Comparison of ENCODE assay signal across 35 cellular contexts in genomic region chr15:67991706-67992105, GRCh38.
"Had no signal": no experiment of that assay in that cellular context is flagged by ENCODE, and none has a peak within 500 bp of the region (broad histone marks: within the 10 kb centered on the region; RNA-seq: fewer than 3 reads in every experiment).

No MANE protein-coding gene starts in this region.

- H3K36me3 Mint-ChIP-seq: activated CD4-positive, alpha-beta memory T cell treated with anti-CD3 and anti-CD28 coated beads for 36 hours; activated naive CD4-positive, alpha-beta T cell treated with anti-CD3 and anti-CD28 coated beads, Interleukin-2, amount 10 ng/mL, durations not matched to agents 7 days and 5 days; activated naive CD4-positive, alpha-beta T cell treated with anti-CD3 and anti-CD28 coated beads, Interleukin-2, amount 50 U/mL, for 24 hours; activated naive CD8-positive, alpha-beta T cell; activated naive CD8-positive, alpha-beta T cell treated with anti-CD3 and anti-CD28 coated beads, Interleukin-2, amount 10 ng/mL, durations not matched to agents 7 days and 5 days; brain had no signal

- H3K9me3 ChIP-seq: ascending aorta had no signal

- H3K27me3 ChIP-seq: ascending aorta, cardiac muscle cell had no signal

- H3K27ac ChIP-seq: ascending aorta, cardiac muscle cell, VCaP had no signal

- ATAC-seq: activated CD8-positive, alpha-beta T cell treated with anti-CD3 and anti-CD28 coated beads for 36 hours; activated naive CD8-positive, alpha-beta T cell treated with anti-CD3 and anti-CD28 coated beads, Interleukin-2, amount 50 U/mL, for 24 hours had no signal

- H3K9me3 Mint-ChIP-seq: activated B cell treated with CpG ODN at 0.5 μM for 24 hours; activated CD4-positive, alpha-beta memory T cell treated with anti-CD3 and anti-CD28 coated beads for 36 hours; activated CD4-positive, alpha-beta T cell treated with anti-CD3 and anti-CD28 coated beads, Interleukin-2, amount 10 ng/mL, durations not matched to agents 24 days and 14 days; activated CD8-positive, alpha-beta T cell treated with anti-CD3 and anti-CD28 coated beads for 36 hours; activated naive CD4-positive, alpha-beta T cell treated with anti-CD3 and anti-CD28 coated beads, Interleukin-2, amount 10 ng/mL, durations not matched to agents 7 days and 5 days; activated naive CD4-positive, alpha-beta T cell treated with anti-CD3 and anti-CD28 coated beads, Interleukin-2, amount 50 U/mL, for 24 hours; activated naive CD8-positive, alpha-beta T cell treated with anti-CD3 and anti-CD28 coated beads, Interleukin-2, amount 10 ng/mL, durations not matched to agents 7 days and 5 days; activated naive CD8-positive, alpha-beta T cell treated with anti-CD3 and anti-CD28 coated beads, Interleukin-2, amount 50 U/mL, for 24 hours; activated T-helper 2 cell treated with anti-CD3 and anti-CD28 coated beads, Interferon-gamma antibody, Interleukin-2, Interleukin-4, amounts not matched to agents 10 μg/mL and 5 μg/mL and 100 μg/mL, durations not matched to agents 14 hours and 24 hours and 36 hours; brain; central memory CD8-positive, alpha-beta T cell; T-helper 1 cell treated with Interleukin-12 subunit alpha and Interleukin-12 subunit beta and Interleukin-4 antibody, amounts not matched to agents 30 μg/mL and 1 μg/mL, for 36 hours; T-helper 2 cell treated with Interferon-gamma antibody and Interleukin-4, amounts not matched to agents 5 μg/mL and 100 μg/mL, for 36 hours had no signal

- H3K27ac Mint-ChIP-seq: activated B cell treated with CpG ODN at 0.5 μM for 24 hours; activated CD4-positive, alpha-beta memory T cell treated with anti-CD3 and anti-CD28 coated beads for 36 hours; activated CD4-positive, alpha-beta T cell treated with anti-CD3 and anti-CD28 coated beads, Interleukin-2, amount 10 ng/mL, durations not matched to agents 24 days and 14 days; activated CD8-positive, alpha-beta T cell treated with anti-CD3 and anti-CD28 coated beads for 36 hours; activated naive CD4-positive, alpha-beta T cell treated with anti-CD3 and anti-CD28 coated beads, Interleukin-2, amount 10 ng/mL, durations not matched to agents 7 days and 5 days; activated naive CD4-positive, alpha-beta T cell treated with anti-CD3 and anti-CD28 coated beads, Interleukin-2, amount 50 U/mL, for 24 hours; activated naive CD8-positive, alpha-beta T cell; activated naive CD8-positive, alpha-beta T cell treated with anti-CD3 and anti-CD28 coated beads, Interleukin-2, amount 10 ng/mL, durations not matched to agents 7 days and 5 days; activated naive CD8-positive, alpha-beta T cell treated with anti-CD3 and anti-CD28 coated beads, Interleukin-2, amount 50 U/mL, for 24 hours; activated T-helper 2 cell treated with anti-CD3 and anti-CD28 coated beads, Interferon-gamma antibody, Interleukin-2, Interleukin-4, amounts not matched to agents 10 μg/mL and 5 μg/mL and 100 μg/mL, durations not matched to agents 14 hours and 24 hours and 36 hours; brain; T-helper 1 cell treated with Interleukin-12 subunit alpha and Interleukin-12 subunit beta and Interleukin-4 antibody, amounts not matched to agents 30 μg/mL and 1 μg/mL, for 36 hours; T-helper 2 cell treated with Interferon-gamma antibody and Interleukin-4, amounts not matched to agents 5 μg/mL and 100 μg/mL, for 36 hours had no signal

- H3K4me1 Mint-ChIP-seq: activated B cell treated with CpG ODN at 0.5 μM for 24 hours; activated CD4-positive, alpha-beta T cell treated with anti-CD3 and anti-CD28 coated beads, Interleukin-2, amount 10 ng/mL, durations not matched to agents 24 days and 14 days; activated naive CD4-positive, alpha-beta T cell treated with anti-CD3 and anti-CD28 coated beads, Interleukin-2, amount 10 ng/mL, durations not matched to agents 7 days and 5 days; activated naive CD4-positive, alpha-beta T cell treated with anti-CD3 and anti-CD28 coated beads, Interleukin-2, amount 50 U/mL, for 24 hours; activated naive CD8-positive, alpha-beta T cell treated with anti-CD3 and anti-CD28 coated beads, Interleukin-2, amount 10 ng/mL, durations not matched to agents 7 days and 5 days; activated naive CD8-positive, alpha-beta T cell treated with anti-CD3 and anti-CD28 coated beads, Interleukin-2, amount 50 U/mL, for 24 hours; brain; central memory CD8-positive, alpha-beta T cell had no signal

- H3K4me1 ChIP-seq: ascending aorta had no signal

- H3K4me3 ChIP-seq: ascending aorta, cardiac muscle cell had no signal

- H3K4me3 Mint-ChIP-seq: activated B cell treated with CpG ODN at 0.5 μM for 24 hours; activated CD4-positive, alpha-beta memory T cell treated with anti-CD3 and anti-CD28 coated beads for 36 hours; activated CD4-positive, alpha-beta T cell treated with anti-CD3 and anti-CD28 coated beads, Interleukin-2, amount 10 ng/mL, durations not matched to agents 24 days and 14 days; activated CD8-positive, alpha-beta T cell treated with anti-CD3 and anti-CD28 coated beads for 36 hours; activated naive CD4-positive, alpha-beta T cell treated with anti-CD3 and anti-CD28 coated beads, Interleukin-2, amount 10 ng/mL, durations not matched to agents 7 days and 5 days; activated naive CD4-positive, alpha-beta T cell treated with anti-CD3 and anti-CD28 coated beads, Interleukin-2, amount 50 U/mL, for 24 hours; activated naive CD8-positive, alpha-beta T cell; activated naive CD8-positive, alpha-beta T cell treated with anti-CD3 and anti-CD28 coated beads, Interleukin-2, amount 10 ng/mL, durations not matched to agents 7 days and 5 days; activated naive CD8-positive, alpha-beta T cell treated with anti-CD3 and anti-CD28 coated beads, Interleukin-2, amount 50 U/mL, for 24 hours; brain; central memory CD8-positive, alpha-beta T cell; T-helper 1 cell treated with Interleukin-12 subunit alpha and Interleukin-12 subunit beta and Interleukin-4 antibody, amounts not matched to agents 30 μg/mL and 1 μg/mL, for 36 hours; T-helper 2 cell treated with Interferon-gamma antibody and Interleukin-4, amounts not matched to agents 5 μg/mL and 100 μg/mL, for 36 hours had no signal

- DNase-seq: activated B cell treated with CpG ODN at 0.5 μM for 24 hours; activated CD4-positive, alpha-beta memory T cell treated with anti-CD3 and anti-CD28 coated beads for 36 hours; activated CD4-positive, alpha-beta T cell treated with anti-CD3 and anti-CD28 coated beads for 4 hours; activated CD4-positive, alpha-beta T cell treated with anti-CD3 and anti-CD28 coated beads, Interleukin-2, amount 10 ng/mL, durations not matched to agents 24 days and 14 days; activated CD4-positive, alpha-beta T cell treated with anti-CD3 and anti-CD28 coated beads, Interleukin-2, amount 50 U/mL, for 1 hour; activated CD4-positive, alpha-beta T cell treated with anti-CD3 and anti-CD28 coated beads, Interleukin-2, amount 50 U/mL, for 4 hours; activated CD4-positive, CD25-positive, alpha-beta regulatory T cell treated with anti-CD3 and anti-CD28 coated beads, Interleukin-2, amount 50 U/mL, for 72 hours; activated CD8-positive, alpha-beta memory T cell treated with anti-CD3 and anti-CD28 coated beads, Interleukin-2, amount 50 U/mL, for 4 hours; activated CD8-positive, alpha-beta T cell treated with anti-CD3 and anti-CD28 coated beads for 36 hours; activated effector memory CD4-positive, alpha-beta T cell treated with Interleukin-2 at 50 U/mL for 16 hours; activated gamma-delta T cell; activated naive CD4-positive, alpha-beta T cell treated with anti-CD3 and anti-CD28 coated beads, Interleukin-2, amount 10 ng/mL, durations not matched to agents 7 days and 5 days; activated naive CD4-positive, alpha-beta T cell treated with Interleukin-2 at 50 U/mL for 16 hours; activated naive CD8-positive, alpha-beta T cell treated with anti-CD3 and anti-CD28 coated beads, Interleukin-2, amount 10 ng/mL, durations not matched to agents 7 days and 5 days; activated naive CD8-positive, alpha-beta T cell treated with anti-CD3 and anti-CD28 coated beads, Interleukin-2, amount 50 U/mL, for 24 hours; activated T-cell treated with anti-CD3 and anti-CD28 coated beads for 4 hours; activated T-cell treated with anti-CD3 and anti-CD28 coated beads, Interleukin-2, amount 50 U/mL, for 1 hour; activated T-cell treated with anti-CD3 and anti-CD28 coated beads, Interleukin-2, amount 50 U/mL, for 48 hours; amygdala; anterior cingulate cortex; caudate nucleus; cerebellar nuclear complex; T-helper 1 cell; T-helper 2 cell; T-helper 9 cell had no signal

- H3K36me3 ChIP-seq: ascending aorta, cardiac muscle cell had no signal

- H3K27me3 Mint-ChIP-seq: activated CD4-positive, alpha-beta memory T cell treated with anti-CD3 and anti-CD28 coated beads for 36 hours; activated CD8-positive, alpha-beta T cell treated with anti-CD3 and anti-CD28 coated beads for 36 hours; brain had no signal
